ENCODE assay signal across 12 cellular contexts in the genomic region with DNA sequence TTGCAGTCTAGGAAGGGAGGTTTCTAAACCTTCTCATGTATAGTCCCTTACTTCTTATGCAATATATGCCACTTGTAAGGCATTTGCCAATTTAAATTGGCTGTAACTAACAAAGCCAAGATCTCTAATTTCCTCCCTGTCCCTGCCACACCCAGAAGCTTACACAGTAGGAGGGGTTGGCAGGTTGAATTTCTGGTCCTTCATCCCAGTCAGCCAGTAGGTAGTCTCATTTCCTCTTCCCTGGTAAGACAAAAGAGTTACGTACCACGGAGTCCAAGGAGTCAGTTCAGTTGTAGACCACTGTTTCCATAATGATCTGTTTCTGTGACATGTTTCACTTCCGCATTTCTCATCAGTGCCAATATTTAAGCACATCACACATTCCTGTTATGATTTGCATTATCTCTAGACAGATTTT. TPM values are rescaled to one million over a fixed set of nuclear protein-coding genes. Genes with fewer than 3 reads are reported as not detected.
DNase-seq lines count a peak whose midpoint lies in the region; ATAC-seq and TF ChIP-seq lines count a peak whose summit lies in the region.
"Had no signal": no experiment of that assay in that cellular context is flagged by ENCODE, and none has a peak within 500 bp of the region (broad histone marks: within the 10 kb centered on the region; RNA-seq: fewer than 3 reads in every experiment).

No MANE protein-coding gene starts in this region.

- TF ChIP-seq CTCF in OCI-LY7 (conservative IDR thresholded peaks at IDR 0.05; ENCODE audit: low read length): no peak
- no peak for TF ChIP-seq CTCF in adrenal gland (IDR thresholded peaks at IDR 0.05)

- intact Hi-C loops in Right ventricle myocardium superior (cut with DNase I): loop anchor here (5.0 kb wide), 1 partner anchor 102 kb away; no protein-coding TSS in a partner anchor
- intact Hi-C loops in Right ventricle myocardium inferior (cut with DNase I): loop anchor here (5.0 kb wide), 2 partner anchors 47 to 62 kb away; a partner anchor contains a TSS
- intact Hi-C loops in OCI-LY7 (cut with micrococcal nuclease; ENCODE audit: unreplicated experiment): loop anchor here (5.0 to 10.0 kb wide), 5 partner anchors 158 to 1890 kb away; a partner anchor contains a TSS
- intact Hi-C loops in adrenal gland (cut with DNase I): no loop called here

- POLR2A ChIA-PET in OCI-LY7 (lab: Charles Lee): interaction anchor here (0.5 to 4.6 kb wide), 7 partner anchors 11 to 344 kb away, joined by 4 to 28 read pairs (median 5); a partner anchor contains a TSS

- TF ChIP-seq POLR2A in adrenal gland (IDR thresholded peaks at IDR 0.05): no peak

- peaks cover 29% of the 10 kb centered on the region for H3K9me3 ChIP-seq in OCI-LY7 (ENCODE audit: low read length)
- H3K9me3 ChIP-seq in adrenal gland (replicated peaks in 1 of 3): peaks cover 0 to 13% (median 0%) of the 10 kb centered on the region in 3 donors

- H3K9me2 ChIP-seq in OCI-LY7 (ENCODE audit: insufficient read depth, low read length): no peaks in the 10 kb centered on the region

- H2AFZ ChIP-seq in OCI-LY7 (ENCODE audit: low read length): peak overlapping the region; percentile 22; the same call in 1 of the 2 replicates

- BruUV-seq in OCI-LY7 (replicated peaks; lab: Mats Ljungman, UMichigan): no TSS peak

- H3K4me1 ChIP-seq in OCI-LY7 (ENCODE audit: insufficient read depth, low read length, poor library complexity, severe bottlenecking) (peaks cover 69% of the 10 kb centered on the region), adrenal gland (replicated peaks in 1 of 2) (no peaks in the 10 kb centered on the region)

- H3K4me3 ChIP-seq in OCI-LY7 (ENCODE audit: low read depth, low read length, poor library complexity, severe bottlenecking) (peak overlapping the region; percentile 59), adrenal gland (no peak overlapping the region)
- H3K4me3 ChIP-seq: smooth muscle cell, upper lobe of left lung had no signal

- H3K27me3 ChIP-seq in adrenal gland: no peaks in the 10 kb centered on the region
- H3K27me3 ChIP-seq: upper lobe of left lung had no signal

- H4K20me1 ChIP-seq in OCI-LY7 (ENCODE audit: insufficient read depth, low read length): no peaks in the 10 kb centered on the region

- no peak for DNase-seq in Right ventricle myocardium superior
- no peak for DNase-seq in Right ventricle myocardium inferior (ENCODE audit: missing footprints)
- DNase-seq in OCI-LY7 (ENCODE audit: low spot score): peak; percentile 90
- no peak for DNase-seq in HT-29 (ENCODE audit: low spot score)
- DNase-seq in OCI-M1 (lab: John Stamatoyannopoulos, UW): no peak
- no peak for DNase-seq in adrenal gland
- DNase-seq in HUDEP-2 (lab: John Stamatoyannopoulos, UW; ENCODE audit: unreplicated experiment in 76 of 76): no peak
- DNase-seq: activated CD4-positive, alpha-beta T cell treated with anti-CD3 and anti-CD28 coated beads, Interleukin-2, amount 50 U/mL, for 1 hour; NCI-H226; upper lobe of left lung had no signal

- ATAC-seq in Right ventricle myocardium superior (ENCODE audit: poor library complexity) (peak; percentile 16), Right ventricle myocardium inferior (no peak), HG03060 (IDR thresholded peaks at IDR 0.05; ENCODE audit: low read depth, unreplicated experiment) (peak; percentile 41)

- WGBS in adrenal gland, 4 donors: 50 to 69% (median 68%) methylated on average over 3 of the region's 3 CpGs

- CTCF ChIA-PET in OCI-LY7 (lab: Charles Lee; ENCODE audit: unreplicated experiment): no interaction called here

- peak overlapping the region; percentile 99 for H3K27ac ChIP-seq in OCI-LY7 (ENCODE audit: low read depth, low read length, poor library complexity, severe bottlenecking)
- no peak overlapping the region for H3K27ac ChIP-seq in adrenal gland

- no peaks in the 10 kb centered on the region for H3K79me2 ChIP-seq in OCI-LY7 (ENCODE audit: insufficient read depth, low read depth, low read length)

- peaks cover 29% of the 10 kb centered on the region for H3K36me3 ChIP-seq in OCI-LY7 (ENCODE audit: insufficient read depth, low read length)
- no peaks in the 10 kb centered on the region for H3K36me3 ChIP-seq in adrenal gland (replicated peaks in 1 of 2)
- H3K36me3 ChIP-seq: upper lobe of left lung had no signal

- H3K4me2 ChIP-seq in OCI-LY7 (ENCODE audit: low read length): peak overlapping the region; percentile 85
- H3K4me2 ChIP-seq: smooth muscle cell had no signal

RNA-seq across cellular contexts. Expression of a gene that starts 47.0 kb away (rescaled TPM):
- 23.8 TPM for total RNA-seq in Right ventricle myocardium superior
- 24.4 TPM for total RNA-seq in Right ventricle myocardium inferior
- total RNA-seq in OCI-LY7 (2014; rRNA removed; shearing (Covaris generic)): 0.46 and 0.54 TPM in 2 replicates
- total RNA-seq in OCI-LY7 (2022): 0.61 TPM in 1 of 2 replicates, not detected in the other
- 6.1 and 6.9 TPM in 2 replicates for total RNA-seq in HT-29 (2014; rRNA removed; shearing (Covaris generic))
- total RNA-seq in adrenal gland: 1 to 10 TPM in 7 of 8 donors, under 1 TPM in 1; 0.85 to 7.7 (median 7.2) TPM
- polyA plus RNA-seq in adrenal gland: 1 to 10 TPM; 2.3 to 6.4 (median 3.4) TPM

Comparison
In these comparisons a context has a peak if more than half of its experiments do, and no peak if none do; other contexts are left out.
1. intact Hi-C loops: an anchor here in Right ventricle myocardium superior (5.0 kb wide), Right ventricle myocardium inferior (5.0 kb wide) and OCI-LY7 (5.0 to 10.0 kb wide); none called in adrenal gland.